32 cellular contexts compared by ENCODE assay signal in the genomic region with DNA sequence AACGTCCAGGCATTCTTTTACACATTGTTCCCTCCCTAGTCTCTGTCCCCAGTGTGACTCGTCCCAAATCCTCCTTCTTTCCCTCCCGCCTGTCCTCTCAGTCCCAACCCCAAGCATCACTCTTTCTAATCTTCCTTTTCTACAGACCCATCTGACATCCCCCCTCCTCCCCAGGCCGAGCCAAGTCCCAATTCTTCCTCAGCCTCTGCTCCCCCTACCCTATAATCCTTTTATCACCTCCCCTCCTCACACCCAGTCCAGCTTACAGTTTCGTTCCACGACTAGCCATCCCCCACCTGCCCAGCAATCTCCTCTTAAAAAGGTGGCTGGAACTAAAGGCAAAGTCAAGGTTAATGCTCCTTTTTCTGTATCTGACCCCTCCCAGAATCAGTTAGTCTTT.
"Had no signal": no experiment of that assay in that cellular context is flagged by ENCODE, and none has a peak within 500 bp of the region (broad histone marks: within the 10 kb centered on the region; RNA-seq: fewer than 3 reads in every experiment).

No MANE protein-coding gene starts in this region.

- H3K27ac Mint-ChIP-seq: activated CD4-positive, alpha-beta memory T cell treated with anti-CD3 and anti-CD28 coated beads for 36 hours; activated naive CD4-positive, alpha-beta T cell treated with anti-CD3 and anti-CD28 coated beads, Interleukin-2, amount 10 ng/mL, durations not matched to agents 7 days and 5 days; activated naive CD8-positive, alpha-beta T cell treated with anti-CD3 and anti-CD28 coated beads, Interleukin-2, amount 10 ng/mL, durations not matched to agents 7 days and 5 days; activated T-helper 1 cell treated with anti-CD3 and anti-CD28 coated beads, Interleukin-12 subunit alpha, Interleukin-12 subunit beta, Interleukin-2, Interleukin-4 antibody, amounts not matched to agents 30 ng/mL and 10 ng/mL and 1 ng/mL, durations not matched to agents 14 hours and 24 hours and 36 hours; brain; immature natural killer cell; mesothelial cell of epicardium; naive thymus-derived CD4-positive, alpha-beta T cell; stimulated activated naive B cell treated with anti-CD40 and anti-IgM and Interleukin-4, amounts not matched to agents 10 μg/mL and 1 μg/mL and 100 μg/mL, for 72 hours had no signal

- H3K4me3 Mint-ChIP-seq: activated CD4-positive, alpha-beta memory T cell treated with anti-CD3 and anti-CD28 coated beads for 36 hours; activated naive CD4-positive, alpha-beta T cell treated with anti-CD3 and anti-CD28 coated beads, Interleukin-2, amount 10 ng/mL, durations not matched to agents 7 days and 5 days; activated naive CD8-positive, alpha-beta T cell treated with anti-CD3 and anti-CD28 coated beads, Interleukin-2, amount 10 ng/mL, durations not matched to agents 7 days and 5 days; activated T-helper 1 cell treated with anti-CD3 and anti-CD28 coated beads, Interleukin-12 subunit alpha, Interleukin-12 subunit beta, Interleukin-2, Interleukin-4 antibody, amounts not matched to agents 30 ng/mL and 10 ng/mL and 1 ng/mL, durations not matched to agents 14 hours and 24 hours and 36 hours; brain; immature natural killer cell; mesothelial cell of epicardium; naive thymus-derived CD4-positive, alpha-beta T cell; stimulated activated naive B cell treated with anti-CD40 and anti-IgM and Interleukin-4, amounts not matched to agents 10 μg/mL and 1 μg/mL and 100 μg/mL, for 72 hours had no signal

- H3K27me3 Mint-ChIP-seq: activated CD4-positive, alpha-beta memory T cell treated with anti-CD3 and anti-CD28 coated beads for 36 hours; activated naive CD4-positive, alpha-beta T cell treated with anti-CD3 and anti-CD28 coated beads, Interleukin-2, amount 10 ng/mL, durations not matched to agents 7 days and 5 days; brain; naive thymus-derived CD4-positive, alpha-beta T cell; stimulated activated naive B cell treated with anti-CD40 and anti-IgM and Interleukin-4, amounts not matched to agents 10 μg/mL and 1 μg/mL and 100 μg/mL, for 72 hours had no signal

- H3K4me1 Mint-ChIP-seq: activated naive CD4-positive, alpha-beta T cell treated with anti-CD3 and anti-CD28 coated beads, Interleukin-2, amount 10 ng/mL, durations not matched to agents 7 days and 5 days; activated naive CD8-positive, alpha-beta T cell treated with anti-CD3 and anti-CD28 coated beads, Interleukin-2, amount 10 ng/mL, durations not matched to agents 7 days and 5 days; immature natural killer cell; mesothelial cell of epicardium; naive thymus-derived CD4-positive, alpha-beta T cell; stimulated activated naive B cell treated with anti-CD40 and anti-IgM and Interleukin-4, amounts not matched to agents 10 μg/mL and 1 μg/mL and 100 μg/mL, for 72 hours had no signal

- DNase-seq: activated CD4-positive, alpha-beta memory T cell treated with anti-CD3 and anti-CD28 coated beads for 36 hours; activated CD4-positive, alpha-beta T cell treated with anti-CD3 and anti-CD28 coated beads for 4 hours; activated CD8-positive, alpha-beta memory T cell treated with anti-CD3 and anti-CD28 coated beads, Interleukin-2, amount 50 U/mL, for 4 hours; activated effector memory CD4-positive, alpha-beta T cell treated with anti-CD3 and anti-CD28 coated beads, Interleukin-2, amount 50 U/mL, for 16 hours; activated naive CD4-positive, alpha-beta T cell treated with anti-CD3 and anti-CD28 coated beads, Interleukin-2, amount 10 ng/mL, durations not matched to agents 7 days and 5 days; activated naive CD8-positive, alpha-beta T cell treated with anti-CD3 and anti-CD28 coated beads, Interleukin-2, amount 10 ng/mL, durations not matched to agents 7 days and 5 days; activated T-cell treated with anti-CD3 and anti-CD28 coated beads, Interleukin-2, amount 50 U/mL, for 1 hour; dorsolateral prefrontal cortex; effector memory CD4-positive, alpha-beta T cell; head of caudate nucleus; hippocampal formation; immature natural killer cell; kidney; left colon; mammary epithelial cell; naive thymus-derived CD4-positive, alpha-beta T cell; nucleus accumbens; stimulated activated CD4-positive, alpha-beta T cell treated with anti-CD3 and anti-CD28 coated beads, Interleukin-15, amount 100 ng/mL, for 24 hours; stimulated activated CD4-positive, alpha-beta T cell treated with anti-CD3 and anti-CD28 coated beads, Interleukin-2, amount 100 ng/mL, for 24 hours; stimulated activated naive B cell treated with anti-CD40 and anti-IgM and Interleukin-4, amounts not matched to agents 10 μg/mL and 1 μg/mL and 100 μg/mL, for 72 hours; stomach; thyroid gland; upper lobe of left lung had no signal

- H3K4me1 ChIP-seq: ascending aorta, parathyroid adenoma, right atrium auricular region, stomach, thyroid gland, upper lobe of left lung had no signal

- H3K4me2 ChIP-seq: smooth muscle cell had no signal

- H2AFZ ChIP-seq: parathyroid adenoma had no signal

- H3K79me2 ChIP-seq: parathyroid adenoma had no signal

- H3K27ac ChIP-seq: ascending aorta, coronary artery, dorsolateral prefrontal cortex, parathyroid adenoma, right atrium auricular region, stomach, thyroid gland, upper lobe of left lung, VCaP had no signal

- H3K9ac ChIP-seq: parathyroid adenoma had no signal

- H3K27me3 ChIP-seq: ascending aorta, dorsolateral prefrontal cortex, right atrium auricular region, stomach, thyroid gland, upper lobe of left lung had no signal

- H3K9me3 Mint-ChIP-seq: activated CD4-positive, alpha-beta memory T cell treated with anti-CD3 and anti-CD28 coated beads for 36 hours; activated naive CD8-positive, alpha-beta T cell treated with anti-CD3 and anti-CD28 coated beads, Interleukin-2, amount 10 ng/mL, durations not matched to agents 7 days and 5 days; mesothelial cell of epicardium; stimulated activated naive B cell treated with anti-CD40 and anti-IgM and Interleukin-4, amounts not matched to agents 10 μg/mL and 1 μg/mL and 100 μg/mL, for 72 hours had no signal

- H3K36me3 Mint-ChIP-seq: activated CD4-positive, alpha-beta memory T cell treated with anti-CD3 and anti-CD28 coated beads for 36 hours; activated naive CD4-positive, alpha-beta T cell treated with anti-CD3 and anti-CD28 coated beads, Interleukin-2, amount 10 ng/mL, durations not matched to agents 7 days and 5 days; activated naive CD8-positive, alpha-beta T cell treated with anti-CD3 and anti-CD28 coated beads, Interleukin-2, amount 10 ng/mL, durations not matched to agents 7 days and 5 days; brain; immature natural killer cell; mesothelial cell of epicardium; naive thymus-derived CD4-positive, alpha-beta T cell; stimulated activated naive B cell treated with anti-CD40 and anti-IgM and Interleukin-4, amounts not matched to agents 10 μg/mL and 1 μg/mL and 100 μg/mL, for 72 hours had no signal

- H3K36me3 ChIP-seq: ascending aorta, right atrium auricular region, stomach, thyroid gland, upper lobe of left lung had no signal

- H3K9me3 ChIP-seq: ascending aorta, right atrium auricular region, stomach, thyroid gland, upper lobe of left lung had no signal

- H3K4me3 ChIP-seq: ascending aorta, coronary artery, dorsolateral prefrontal cortex, right atrium auricular region, smooth muscle cell, stomach, thyroid gland, upper lobe of left lung had no signal
